ENCODE assay signal across 8 cellular contexts in the genomic region with DNA sequence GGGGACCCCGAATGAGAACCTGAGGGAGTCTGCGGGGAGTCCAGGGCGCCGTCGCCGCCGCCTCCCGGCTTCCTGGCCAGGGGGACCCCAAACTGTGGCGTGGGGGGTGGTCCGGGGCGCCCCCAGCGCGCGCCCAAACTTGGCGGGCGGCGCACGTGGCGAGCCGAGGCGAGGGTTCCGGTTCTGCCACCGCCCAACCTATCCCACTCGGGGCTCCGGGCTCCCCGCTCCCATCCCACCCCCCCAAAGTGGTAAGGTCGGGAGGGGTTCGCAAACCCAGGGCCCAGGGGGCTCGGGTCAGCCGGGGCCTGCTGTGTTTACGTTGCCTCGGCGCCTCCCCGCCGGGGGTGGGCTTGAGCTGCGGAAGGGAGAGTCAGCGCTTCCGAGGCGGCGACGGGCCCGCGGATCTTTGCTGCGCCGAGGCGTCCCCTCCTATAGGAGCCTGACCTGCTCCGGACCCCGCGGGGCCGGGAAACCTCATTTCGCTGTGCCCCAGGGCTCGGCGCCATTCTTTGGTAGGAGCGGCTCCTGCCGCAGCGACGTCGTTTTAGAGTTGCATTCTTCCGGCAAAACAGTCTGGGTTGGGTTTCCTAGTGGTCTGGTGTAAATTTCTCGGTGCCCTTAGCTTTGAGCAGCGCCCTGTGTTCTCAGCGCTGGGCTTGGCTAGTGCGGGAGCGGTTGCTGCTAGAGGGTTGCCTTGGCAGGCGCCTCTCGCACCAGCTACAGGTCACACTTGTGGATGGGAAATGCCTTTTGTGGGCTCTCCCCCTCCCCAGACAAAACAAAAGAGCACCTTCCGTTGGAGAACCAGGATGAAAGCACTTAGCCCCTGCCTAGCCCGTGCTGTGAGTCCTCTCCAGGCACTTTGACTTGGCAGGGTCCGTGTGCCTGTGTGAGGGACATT. TPM values are rescaled to one million over a fixed set of nuclear protein-coding genes. Genes with fewer than 3 reads are reported as not detected.
A peak's percentile ranks its signal among the peaks of the same experiment; 100 is the strongest.
DNase-seq lines count a peak whose midpoint lies in the region; TF ChIP-seq lines count a peak whose summit lies in the region.

No MANE protein-coding gene starts in this region.

- H3K9me3 ChIP-seq in Karpas-422 (ENCODE audit: low read length) = no peaks in the 10 kb centered on the region
- H3K9me3 ChIP-seq in endodermal cell (ENCODE audit: control insufficient read depth, low read length) = no peaks in the 10 kb centered on the region
- H3K9me3 ChIP-seq in muscle layer of colon (ENCODE audit: low read length) = no peaks in the 10 kb centered on the region
- H3K9me3 ChIP-seq in subcutaneous abdominal adipose tissue (ENCODE audit: control insufficient read depth in 5 of 5, low read length in 5 of 5) = no peaks in the 10 kb centered on the region

- peaks cover 23% of the 10 kb centered on the region for H3K4me1 Mint-ChIP-seq in endodermal cell

- H3K27ac ChIP-seq in Karpas-422 (ENCODE audit: low read length) (peak overlapping the region; percentile 89), endodermal cell (ENCODE audit: low read depth, low read length) (peak overlapping the region; percentile 38), muscle layer of colon (ENCODE audit: low read depth, low read length) (peak overlapping the region; percentile 97), subcutaneous abdominal adipose tissue (ENCODE audit: low read depth, low read length) (peak overlapping the region; percentile 83)

- H3K79me2 ChIP-seq in Karpas-422 (ENCODE audit: low read length) = peaks cover 58% of the 10 kb centered on the region

- H3K27me3 Mint-ChIP-seq in endodermal cell (ENCODE audit: insufficient read depth) = no peaks in the 10 kb centered on the region

- H3K9me3 Mint-ChIP-seq in endodermal cell = no peaks in the 10 kb centered on the region

- peaks cover 22% of the 10 kb centered on the region for H3K36me3 Mint-ChIP-seq in endodermal cell (ENCODE audit: low read depth)

- peak overlapping the region; percentile 81 for H3K4me2 ChIP-seq in Karpas-422 (ENCODE audit: low read depth, low read length, poor library complexity, severe bottlenecking)

- H3K27ac Mint-ChIP-seq in endodermal cell = peak overlapping the region; percentile 88

- H3K4me3 Mint-ChIP-seq in endodermal cell = peak overlapping the region; percentile 89

- H3K9ac ChIP-seq in Karpas-422 (ENCODE audit: low read length) (peak overlapping the region; percentile 100), endodermal cell (ENCODE audit: extremely low read depth, low read length, poor library complexity, severe bottlenecking) (peak overlapping the region; percentile 83), muscle layer of colon (ENCODE audit: low read length) (peak overlapping the region; percentile 10), subcutaneous abdominal adipose tissue (ENCODE audit: low read length in 5 of 5) (peak overlapping the region; percentile 84 to 97 (median 97))

- DNase-seq in ELR (ENCODE audit: low read depth) = peak; percentile 69
- DNase-seq in Karpas-422 = peak; percentile 80
- peak; percentile 19 to 40 for DNase-seq in activated CD8-positive, alpha-beta memory T cell treated with anti-CD3 and anti-CD28 coated beads for 1 hour (ENCODE audit: extremely low read depth in 1 of 2, low read depth in 1 of 2)
- DNase-seq in endodermal cell = peak; percentile 72
- DNase-seq in COR-L47 (lab: John Stamatoyannopoulos, UW) = no peak
- no peak for DNase-seq in SK-N-DZ (ENCODE audit: low spot score)

- WGBS in endodermal cell (ENCODE audit: insufficient coverage in 1 of 2, insufficient read length in 1 of 2), 2 experiments = 2 to 4% methylated on average over 35 to 69 of the region's 69 CpGs

- H3K4me3 ChIP-seq in Karpas-422 (ENCODE audit: low read length) (peak overlapping the region; percentile 87), endodermal cell (ENCODE audit: low read length) (peak overlapping the region; percentile 93), muscle layer of colon (ENCODE audit: low read depth in 1 of 2, low read length in 2 of 2) (peak overlapping the region; percentile 57 to 94), subcutaneous abdominal adipose tissue (ENCODE audit: low read depth in 1 of 5, low read length in 5 of 5) (peak overlapping the region; percentile 69 to 81 (median 73))

- H3K9me2 ChIP-seq in Karpas-422 (replicated peaks; ENCODE audit: insufficient read depth, low read length) = no peaks in the 10 kb centered on the region

- H4K20me1 ChIP-seq in Karpas-422 (ENCODE audit: insufficient read depth, low read depth, low read length) = peaks cover 51% of the 10 kb centered on the region

- H3K4me1 ChIP-seq in Karpas-422 (ENCODE audit: low read length) (peaks cover 24% of the 10 kb centered on the region), endodermal cell (ENCODE audit: control insufficient read depth, insufficient read depth, low read length) (peaks cover 7% of the 10 kb centered on the region), muscle layer of colon (ENCODE audit: insufficient read depth, low read length) (peaks cover 42% of the 10 kb centered on the region), subcutaneous abdominal adipose tissue (ENCODE audit: control insufficient read depth in 5 of 5, insufficient read depth in 5 of 5, low read length in 5 of 5) (peaks cover 15 to 64% (median 55%) of the 10 kb centered on the region in 5 donors)

- TF ChIP-seq CTCF in endodermal cell (conservative IDR thresholded peaks at IDR 0.05) = no peak

- H3K36me3 ChIP-seq in Karpas-422 (ENCODE audit: insufficient read depth, low read length) (peaks cover 14% of the 10 kb centered on the region), endodermal cell (ENCODE audit: control insufficient read depth, insufficient read depth, low read length) (peaks cover 14% of the 10 kb centered on the region), muscle layer of colon (ENCODE audit: insufficient read depth, low read length) (no peaks in the 10 kb centered on the region), subcutaneous abdominal adipose tissue (ENCODE audit: control insufficient read depth in 5 of 5, insufficient read depth in 5 of 5, low read length in 5 of 5) (peaks cover 0 to 16% (median 6%) of the 10 kb centered on the region in 5 donors)

- H3K27me3 ChIP-seq in Karpas-422 (ENCODE audit: low read length) (no peaks in the 10 kb centered on the region), endodermal cell (ENCODE audit: control insufficient read depth, insufficient read depth, low read length, poor library complexity, severe bottlenecking) (no peaks in the 10 kb centered on the region), muscle layer of colon (ENCODE audit: control insufficient read depth in 1 of 2, insufficient read depth in 2 of 2, low read length in 2 of 2) (no peaks in the 10 kb centered on the region), subcutaneous abdominal adipose tissue (ENCODE audit: control insufficient read depth in 5 of 5, insufficient read depth in 4 of 5, low read length in 5 of 5) (no peaks in the 10 kb centered on the region)

- no peak overlapping the region for H2AFZ ChIP-seq in Karpas-422 (ENCODE audit: low read length)

RNA-seq across cellular contexts. Expression of gene DAZAP1, which starts 1.2 kb away (rescaled TPM):
- total RNA-seq in Karpas-422 (2014; rRNA removed; shearing (Covaris generic); ENCODE audit: low replicate concordance) = 110 and 244 TPM in 2 replicates
- total RNA-seq in endodermal cell = 100 to 1,000 TPM; 154 to 179 TPM
- polyA plus RNA-seq in endodermal cell (2013, experiment 1 of 2) = 94.3 TPM
- polyA plus RNA-seq in endodermal cell (2013, experiment 2 of 2) = 85.7 TPM
- 169 and 201 TPM in 2 replicates for polyA plus RNA-seq in SK-N-DZ (2014; cell fraction: cytosol; rRNA removed)
- 133 and 197 TPM in 2 replicates for polyA plus RNA-seq in SK-N-DZ (2014; cell fraction: nucleus; rRNA removed)

RNA-seq across cellular contexts. Expression of gene GAMT, which starts 7.2 kb away (rescaled TPM):
- total RNA-seq in Karpas-422 (2014; rRNA removed; shearing (Covaris generic); ENCODE audit: low replicate concordance) = 63.7 and 144 TPM in 2 replicates
- total RNA-seq in endodermal cell = 10 to 100 TPM; 38.4 to 49.6 TPM
- polyA plus RNA-seq in endodermal cell (2013, experiment 1 of 2) = 35.0 TPM
- polyA plus RNA-seq in endodermal cell (2013, experiment 2 of 2) = 29.8 TPM
- 103 and 115 TPM in 2 replicates for polyA plus RNA-seq in SK-N-DZ (2014; cell fraction: cytosol; rRNA removed)
- polyA plus RNA-seq in SK-N-DZ (2014; cell fraction: nucleus; rRNA removed) = 76.5 and 79.9 TPM in 2 replicates

RNA-seq across cellular contexts. Expression of gene NDUFS7, which starts 24.8 kb away (rescaled TPM):
- total RNA-seq in Karpas-422 (2014; rRNA removed; shearing (Covaris generic); ENCODE audit: low replicate concordance) = 98.1 and 129 TPM in 2 replicates
- 10 to 100 TPM; 57.0 to 62.5 TPM for total RNA-seq in endodermal cell
- polyA plus RNA-seq in endodermal cell (2013, experiment 1 of 2) = 87.8 TPM
- 64.6 TPM for polyA plus RNA-seq in endodermal cell (2013, experiment 2 of 2)
- polyA plus RNA-seq in SK-N-DZ (2014; cell fraction: cytosol; rRNA removed) = 265 and 282 TPM in 2 replicates
- 151 and 255 TPM in 2 replicates for polyA plus RNA-seq in SK-N-DZ (2014; cell fraction: nucleus; rRNA removed)

RNA-seq across cellular contexts. Expression of gene RPS15, which starts 29.6 kb away (rescaled TPM):
- total RNA-seq in Karpas-422 (2014; rRNA removed; shearing (Covaris generic); ENCODE audit: low replicate concordance) = 2,088 and 3,414 TPM in 2 replicates
- total RNA-seq in endodermal cell = 1,000 to 10,000 TPM; 1,298 to 1,321 TPM
- polyA plus RNA-seq in endodermal cell (2013, experiment 1 of 2) = 2,005 TPM
- polyA plus RNA-seq in endodermal cell (2013, experiment 2 of 2) = 1,939 TPM
- polyA plus RNA-seq in SK-N-DZ (2014; cell fraction: cytosol; rRNA removed) = 4,048 and 6,099 TPM in 2 replicates
- polyA plus RNA-seq in SK-N-DZ (2014; cell fraction: nucleus; rRNA removed) = 3,447 and 8,602 TPM in 2 replicates

RNA-seq across cellular contexts. Expression of gene APC2, which starts 41.4 kb away (rescaled TPM):
- total RNA-seq in Karpas-422 (2014; rRNA removed; shearing (Covaris generic); ENCODE audit: low replicate concordance) = 1.1 and 2.8 TPM in 2 replicates
- total RNA-seq in endodermal cell = under 1 TPM; 0.38 to 0.57 TPM
- polyA plus RNA-seq in endodermal cell (2013, experiment 1 of 2) = 23.2 TPM
- polyA plus RNA-seq in endodermal cell (2013, experiment 2 of 2) = 22.1 TPM
- polyA plus RNA-seq in SK-N-DZ (2014; cell fraction: cytosol; rRNA removed) = 17.3 and 18.1 TPM in 2 replicates
- 27.4 and 32.2 TPM in 2 replicates for polyA plus RNA-seq in SK-N-DZ (2014; cell fraction: nucleus; rRNA removed)

Comparison
In these comparisons a context has a peak if more than half of its experiments do, and no peak if none do; other contexts are left out.
1. DNase-seq: peak in ELR (single experiment), Karpas-422 (single experiment), activated CD8-positive, alpha-beta memory T cell treated with anti-CD3 and anti-CD28 coated beads for 1 hour (2 of 2) and endodermal cell (single experiment); none in COR-L47 (single experiment) and SK-N-DZ (single experiment).
2. H3K27ac ChIP-seq: peak in every context shown above with its lines; median percentile 97 in muscle layer of colon; 89 in Karpas-422; 83 in subcutaneous abdominal adipose tissue; 38 in endodermal cell.
3. H3K9ac ChIP-seq: peak in every context shown above with its lines; median percentile 100 in Karpas-422; 97 in subcutaneous abdominal adipose tissue; 83 in endodermal cell; 10 in muscle layer of colon.
4. Peak in every context shown above with its lines, with median percentiles within 50 percentile points of each other: H3K4me3 ChIP-seq.